In the genomic region with DNA sequence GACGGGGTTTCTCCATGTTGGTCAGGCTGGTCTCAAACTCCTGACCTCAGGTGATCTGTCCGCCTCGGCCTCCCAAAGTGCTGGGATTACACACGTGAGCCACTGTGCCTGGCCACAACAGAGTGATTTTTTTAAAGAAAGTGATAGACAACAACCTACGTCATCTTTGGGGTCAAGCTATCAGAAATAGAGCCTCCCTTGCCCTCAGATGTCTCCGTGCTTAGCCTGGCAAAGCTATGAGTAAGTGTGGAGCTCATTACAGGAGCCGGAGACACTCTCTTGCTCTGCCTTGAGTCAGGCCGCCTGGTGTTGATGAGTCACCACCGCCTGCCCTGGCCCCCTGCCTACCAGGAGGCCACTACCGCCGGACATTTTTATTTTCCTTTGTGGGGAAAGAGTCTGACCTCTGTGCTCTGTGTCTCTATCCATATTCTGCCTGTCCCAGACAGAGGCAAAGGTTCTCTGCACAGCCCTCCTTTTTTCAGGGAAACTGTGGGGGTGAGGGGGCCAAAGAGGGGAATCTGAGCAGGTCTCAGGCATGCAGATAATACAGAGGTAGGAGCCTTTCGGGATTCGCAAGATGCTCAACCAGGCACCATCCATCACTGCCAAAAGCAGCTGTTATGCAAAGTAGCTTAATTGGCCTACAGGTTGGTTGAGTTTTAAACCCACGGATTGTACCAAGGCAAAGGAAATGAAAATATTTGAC, we compare ENCODE assay signal across 9 cellular contexts.
A peak's percentile ranks its signal among the peaks of the same experiment; 100 is the strongest.
DNase-seq lines count a peak whose midpoint lies in the region; ATAC-seq and TF ChIP-seq lines count a peak whose summit lies in the region.
"Had no signal": no experiment of that assay in that cellular context is flagged by ENCODE, and none has a peak within 500 bp of the region (broad histone marks: within the 10 kb centered on the region; RNA-seq: fewer than 3 reads in every experiment).

No MANE protein-coding gene starts in this region.

- H3K4me1 ChIP-seq in psoas muscle, result peaks cover 45% of the 10 kb centered on the region

- no peak for TF ChIP-seq CTCF in psoas muscle (IDR thresholded peaks at IDR 0.05)

- intact Hi-C loops in psoas muscle (cut with DNase I), result loop anchor here (5.0 to 10.0 kb wide), 6 partner anchors 73 to 310 kb away; a partner anchor contains a TSS

- H3K4me3 ChIP-seq in psoas muscle, result no peak overlapping the region
- H3K4me3 ChIP-seq: SK-N-MC had no signal

- H3K9me3 ChIP-seq in psoas muscle, result no peaks in the 10 kb centered on the region

- DNase-seq in HPDE6-E6E7 (ENCODE audit: extremely low spot score) (peak; percentile 96), T1000 (lab: John Stamatoyannopoulos, UW) (peak; percentile 84), glomerular endothelial cell (ENCODE audit: extremely low read depth, low read depth, low spot score) (peak; percentile 73), psoas muscle (peak; percentile 88 to 95), NCI-H2029 treated with DMSO at 0.1 percent for 48 hours (lab: John Stamatoyannopoulos, UW) (no peak), activated T-cell treated with anti-CD3 and anti-CD28 coated beads for 4 hours (no peak), DMS153 (lab: John Stamatoyannopoulos, UW) (no peak)

- no peaks in the 10 kb centered on the region for H3K27me3 ChIP-seq in psoas muscle (ENCODE audit: insufficient read depth in 3 of 3, low read length in 2 of 3)

- ATAC-seq in psoas muscle (peak; percentile 74 to 81 (median 79)), GM19035 (IDR thresholded peaks at IDR 0.05; ENCODE audit: unreplicated experiment) (no peak)

- H3K27ac ChIP-seq in psoas muscle, result peak overlapping the region; percentile 86
- H3K27ac ChIP-seq: SK-N-MC had no signal

- WGBS in psoas muscle, 3 donors, result 25 to 29% (median 27%) methylated on average over 14 of the region's 14 CpGs

- no peaks in the 10 kb centered on the region for H3K36me3 ChIP-seq in psoas muscle (ENCODE audit: insufficient read depth in 1 of 2, low read depth in 1 of 2)

Comparison
In these comparisons a context has a peak if more than half of its experiments do, and no peak if none do; other contexts are left out.
1. DNase-seq: peak in HPDE6-E6E7 (single experiment), T1000 (single experiment), glomerular endothelial cell (single experiment) and psoas muscle (2 of 2); none in NCI-H2029 treated with DMSO at 0.1 percent for 48 hours (single experiment), activated T-cell treated with anti-CD3 and anti-CD28 coated beads for 4 hours (single experiment) and DMS153 (single experiment).